In genomic region chr2:240435457-240435954, GRCh38 we compare ENCODE assay signal across 8 cellular contexts. TPM values are rescaled to one million over a fixed set of nuclear protein-coding genes. Genes with fewer than 3 reads are reported as not detected.
DNase-seq lines count a peak whose midpoint lies in the region; ATAC-seq and TF ChIP-seq lines count a peak whose summit lies in the region.

A gene with protein sequence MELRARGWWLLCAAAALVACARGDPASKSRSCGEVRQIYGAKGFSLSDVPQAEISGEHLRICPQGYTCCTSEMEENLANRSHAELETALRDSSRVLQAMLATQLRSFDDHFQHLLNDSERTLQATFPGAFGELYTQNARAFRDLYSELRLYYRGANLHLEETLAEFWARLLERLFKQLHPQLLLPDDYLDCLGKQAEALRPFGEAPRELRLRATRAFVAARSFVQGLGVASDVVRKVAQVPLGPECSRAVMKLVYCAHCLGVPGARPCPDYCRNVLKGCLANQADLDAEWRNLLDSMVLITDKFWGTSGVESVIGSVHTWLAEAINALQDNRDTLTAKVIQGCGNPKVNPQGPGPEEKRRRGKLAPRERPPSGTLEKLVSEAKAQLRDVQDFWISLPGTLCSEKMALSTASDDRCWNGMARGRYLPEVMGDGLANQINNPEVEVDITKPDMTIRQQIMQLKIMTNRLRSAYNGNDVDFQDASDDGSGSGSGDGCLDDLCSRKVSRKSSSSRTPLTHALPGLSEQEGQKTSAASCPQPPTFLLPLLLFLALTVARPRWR (plus strand): TSS chr2:240435663. CDS start chr2:240435919, 256 bp downstream.

- DNase-seq in activated T-cell treated with anti-CD3 and anti-CD28 coated beads for 24 hours (ENCODE audit: low read depth) (peak; percentile 30), NCI-H748 treated with DMSO at 0.1 percent for 48 hours (lab: John Stamatoyannopoulos, UW) (peak; percentile 23), neural progenitor cell (ENCODE audit: low spot score) (peak; percentile 94), aorta (peak; percentile 65 to 91)
- no peak for DNase-seq in activated T-cell treated with anti-CD3 and anti-CD28 coated beads, Interleukin-2, amount 50 U/mL, for 1 hour

- peak within 1 kb of the TSS; percentile 84 for H3K4me3 Mint-ChIP-seq in activated naive CD4-positive, alpha-beta T cell treated with anti-CD3 and anti-CD28 coated beads, Interleukin-2, amount 50 U/mL, for 24 hours
- peak within 1 kb of the TSS; percentile 88 for H3K4me3 Mint-ChIP-seq in neural progenitor cell

- TF ChIP-seq EP300 in gastroesophageal sphincter (IDR thresholded peaks at IDR 0.05): no peak

- H3K4me3 ChIP-seq in gastroesophageal sphincter (peak within 1 kb of the TSS; percentile 65 to 88), neural progenitor cell (peak within 1 kb of the TSS; percentile 97), aorta (ENCODE audit: low read length in 2 of 2) (peak within 1 kb of the TSS; percentile 71 to 80)

- H3K9ac ChIP-seq in neural progenitor cell: peak within 1 kb of the TSS; percentile 81

- H3K4me1 ChIP-seq in gastroesophageal sphincter (peaks cover 0 to 57% (median 22%) of the 10 kb centered on the region in 3 donors), neural progenitor cell (peaks cover 9% of the 10 kb centered on the region), aorta (ENCODE audit: control insufficient read depth in 1 of 2, insufficient read depth in 2 of 2, low read length in 2 of 2) (no peaks in the 10 kb centered on the region)

- H3K27ac ChIP-seq in gastroesophageal sphincter (peak within 1 kb of the TSS; percentile 76 to 97 (median 94)), neural progenitor cell (no peak within 1 kb of the TSS), aorta (ENCODE audit: low read depth in 1 of 2, low read length in 2 of 2) (peak within 1 kb of the TSS; percentile 28 to 35)

- peaks cover 46% of the 10 kb centered on the region for H3K79me2 ChIP-seq in neural progenitor cell (ENCODE audit: low read depth)

- H3K9me3 ChIP-seq in gastroesophageal sphincter (no peaks in the 10 kb centered on the region), neural progenitor cell (ENCODE audit: low read depth) (no peaks in the 10 kb centered on the region), aorta (ENCODE audit: control insufficient read depth, low read length) (no peaks in the 10 kb centered on the region)

- H3K36me3 ChIP-seq in gastroesophageal sphincter (no peaks in the 10 kb centered on the region), neural progenitor cell (no peaks in the 10 kb centered on the region), aorta (ENCODE audit: control insufficient read depth in 1 of 2, insufficient read depth in 2 of 2, low read length in 1 of 2) (no peaks in the 10 kb centered on the region)

- no peaks in the 10 kb centered on the region for H3F3A ChIP-seq in neural progenitor cell (ENCODE audit: low read depth)

- no peaks in the 10 kb centered on the region for H3K4me1 Mint-ChIP-seq in activated naive CD4-positive, alpha-beta T cell treated with anti-CD3 and anti-CD28 coated beads, Interleukin-2, amount 50 U/mL, for 24 hours
- peaks cover 17% of the 10 kb centered on the region for H3K4me1 Mint-ChIP-seq in neural progenitor cell

- no peaks in the 10 kb centered on the region for H3K9me3 Mint-ChIP-seq in activated naive CD4-positive, alpha-beta T cell treated with anti-CD3 and anti-CD28 coated beads, Interleukin-2, amount 50 U/mL, for 24 hours
- H3K9me3 Mint-ChIP-seq in neural progenitor cell: no peaks in the 10 kb centered on the region

- peak in 1 of 4 experiments; percentile 10 for TF ChIP-seq CTCF in gastroesophageal sphincter (IDR thresholded peaks at IDR 0.05)
- TF ChIP-seq CTCF in neural progenitor cell (IDR thresholded peaks at IDR 0.05): no peak

- peak; percentile 28 to 60 for TF ChIP-seq POLR2A in gastroesophageal sphincter (IDR thresholded peaks at IDR 0.05)

- H3K27me3 Mint-ChIP-seq in activated naive CD4-positive, alpha-beta T cell treated with anti-CD3 and anti-CD28 coated beads, Interleukin-2, amount 50 U/mL, for 24 hours: peaks cover 15% of the 10 kb centered on the region
- H3K27me3 Mint-ChIP-seq in neural progenitor cell (ENCODE audit: insufficient read depth, low read depth): peaks cover 3% of the 10 kb centered on the region

- peak within 1 kb of the TSS; percentile 100 for H3K4me2 ChIP-seq in neural progenitor cell

- no peaks in the 10 kb centered on the region for H3K36me3 Mint-ChIP-seq in activated naive CD4-positive, alpha-beta T cell treated with anti-CD3 and anti-CD28 coated beads, Interleukin-2, amount 50 U/mL, for 24 hours
- H3K36me3 Mint-ChIP-seq in neural progenitor cell: no peaks in the 10 kb centered on the region

- no peak within 1 kb of the TSS for H3K27ac Mint-ChIP-seq in activated naive CD4-positive, alpha-beta T cell treated with anti-CD3 and anti-CD28 coated beads, Interleukin-2, amount 50 U/mL, for 24 hours
- H3K27ac Mint-ChIP-seq in neural progenitor cell: peak within 1 kb of the TSS; percentile 78

- ATAC-seq in HG02870 (IDR thresholded peaks at IDR 0.05; ENCODE audit: unreplicated experiment): peak; percentile 30
- ATAC-seq in gastroesophageal sphincter: peak; percentile 85
- peak; percentile 70 for ATAC-seq in aorta (ENCODE audit: low FRiP score)

- H3K27me3 ChIP-seq in gastroesophageal sphincter: peaks cover 22% of the 10 kb centered on the region
- peaks cover 17% of the 10 kb centered on the region for H3K27me3 ChIP-seq in neural progenitor cell
- no peaks in the 10 kb centered on the region for H3K27me3 ChIP-seq in aorta (ENCODE audit: control insufficient read depth in 1 of 2, insufficient read depth in 2 of 2, low read length in 1 of 2)

- H4K20me1 ChIP-seq in neural progenitor cell (ENCODE audit: low read depth): peaks cover 39% of the 10 kb centered on the region

- intact Hi-C loops in aorta (cut with DNase I): loop anchor here in 1 of 2 donors (1.0 to 5.0 kb wide), 2 partner anchors 61 to 158 kb away; no protein-coding TSS in a partner anchor

- no CpG with 5 or more reads among the region's 77 CpGs for WGBS in gastroesophageal sphincter (ENCODE audit: low coverage in 1 of 2), 2 donors
- 1% methylated on average over 44 to 77 of the region's 77 CpGs for WGBS in aorta, 2 donors

- H2AFZ ChIP-seq in neural progenitor cell (replicated peaks): peak within 1 kb of the TSS; percentile 93

RNA-seq across cellular contexts. Expression of the gene that starts here (rescaled TPM):
- total RNA-seq in gastroesophageal sphincter (10 to 100 TPM; 22.5 to 73.9 (median 43.3) TPM), neural progenitor cell (ENCODE audit: low replicate concordance) (14.2 and 65.0 TPM in 2 replicates), aorta (10 to 100 TPM; 32.3 to 62.6 TPM)
- 10 to 100 TPM; 28.0 to 66.8 TPM for polyA plus RNA-seq in aorta

Comparison
In these comparisons a context has a peak if more than half of its experiments do, and no peak if none do; other contexts are left out.
1. ATAC-seq: peak in every context shown above with its lines; median percentile 85 in gastroesophageal sphincter; 70 in aorta; 30 in HG02870.